8 cellular contexts compared by ENCODE assay signal in the genomic region with DNA sequence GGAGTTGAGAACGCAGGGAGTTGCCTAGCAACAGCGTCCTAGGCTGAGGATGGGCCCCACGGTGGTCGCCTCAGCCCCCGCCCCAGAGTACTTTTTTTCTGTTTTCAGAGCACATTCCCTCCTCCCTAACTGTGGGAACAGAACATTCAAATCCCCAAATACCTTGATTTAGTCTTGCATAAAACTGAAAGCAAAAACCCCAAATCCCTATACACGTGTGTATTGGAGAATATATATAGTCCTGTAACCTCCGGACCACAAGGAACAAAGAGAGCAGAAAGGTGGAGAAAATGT. TPM values are rescaled to one million over a fixed set of nuclear protein-coding genes. Genes with fewer than 3 reads are reported as not detected.
A peak's percentile ranks its signal among the peaks of the same experiment; 100 is the strongest.
DNase-seq lines count a peak whose midpoint lies in the region; ATAC-seq lines count a peak whose summit lies in the region.

No MANE protein-coding gene starts in this region.

- DNase-seq in DMS79 treated with DMSO at 0.1 percent for 48 hours (lab: John Stamatoyannopoulos, UW) (peak; percentile 50), DMS79 (lab: John Stamatoyannopoulos, UW) (no peak), germinal center (ENCODE audit: low spot score) (no peak), KG1 (lab: John Stamatoyannopoulos, UW) (no peak), NCI-H1092 treated with DMSO at 0.1 percent for 48 hours (lab: John Stamatoyannopoulos, UW) (no peak)
- DNase-seq in activated CD4-positive, alpha-beta memory T cell treated with anti-CD3 and anti-CD28 coated beads, Interleukin-2, amount 10 ng/mL, durations not matched to agents 7 days and 5 days: no peak
- no peak for DNase-seq in stimulated activated naive B cell treated with anti-CD40 and anti-IgM and Interleukin-4, amounts not matched to agents 10 μg/mL and 1 μg/mL and 100 μg/mL, for 72 hours

- H3K27ac Mint-ChIP-seq in activated CD4-positive, alpha-beta memory T cell treated with anti-CD3 and anti-CD28 coated beads, Interleukin-2, amount 10 ng/mL, durations not matched to agents 7 days and 5 days: peak overlapping the region; percentile 66
- peak overlapping the region; percentile 95 for H3K27ac Mint-ChIP-seq in stimulated activated naive B cell treated with anti-CD40 and anti-IgM and Interleukin-4, amounts not matched to agents 10 μg/mL and 1 μg/mL and 100 μg/mL, for 72 hours

- POLR2A ChIA-PET in activated CD4-positive, alpha-beta memory T cell treated with anti-CD3 and anti-CD28 coated beads, Interleukin-2, amount 10 ng/mL, durations not matched to agents 7 days and 5 days (lab: Charles Lee): no interaction called here

- H3K4me1 Mint-ChIP-seq in activated CD4-positive, alpha-beta memory T cell treated with anti-CD3 and anti-CD28 coated beads, Interleukin-2, amount 10 ng/mL, durations not matched to agents 7 days and 5 days: peaks cover 35% of the 10 kb centered on the region
- peaks cover 21 to 46% of the 10 kb centered on the region in 2 donors for H3K4me1 Mint-ChIP-seq in stimulated activated naive B cell treated with anti-CD40 and anti-IgM and Interleukin-4, amounts not matched to agents 10 μg/mL and 1 μg/mL and 100 μg/mL, for 72 hours

- H3K9ac ChIP-seq in iPS-15b (ENCODE audit: low read depth, low read length): no peak overlapping the region

- peaks cover 17% of the 10 kb centered on the region for H3K27me3 ChIP-seq in iPS-15b (ENCODE audit: control insufficient read depth, insufficient read depth, low read length)

- no peak for ATAC-seq in stimulated activated naive B cell treated with anti-CD40 and anti-IgM and Interleukin-4, amounts not matched to agents 10 μg/mL and 1 μg/mL and 100 μg/mL, for 72 hours (replicated peaks)

- H3K9me3 ChIP-seq in iPS-15b (ENCODE audit: control insufficient read depth, insufficient read depth, low read length): no peaks in the 10 kb centered on the region

- CTCF ChIA-PET in activated CD4-positive, alpha-beta memory T cell treated with anti-CD3 and anti-CD28 coated beads, Interleukin-2, amount 10 ng/mL, durations not matched to agents 7 days and 5 days (lab: Charles Lee): no interaction called here

- no peaks in the 10 kb centered on the region for H3K27me3 Mint-ChIP-seq in activated CD4-positive, alpha-beta memory T cell treated with anti-CD3 and anti-CD28 coated beads, Interleukin-2, amount 10 ng/mL, durations not matched to agents 7 days and 5 days
- H3K27me3 Mint-ChIP-seq in stimulated activated naive B cell treated with anti-CD40 and anti-IgM and Interleukin-4, amounts not matched to agents 10 μg/mL and 1 μg/mL and 100 μg/mL, for 72 hours: no peaks in the 10 kb centered on the region

- H3K9me3 Mint-ChIP-seq in activated CD4-positive, alpha-beta memory T cell treated with anti-CD3 and anti-CD28 coated beads, Interleukin-2, amount 10 ng/mL, durations not matched to agents 7 days and 5 days: no peaks in the 10 kb centered on the region
- H3K9me3 Mint-ChIP-seq in stimulated activated naive B cell treated with anti-CD40 and anti-IgM and Interleukin-4, amounts not matched to agents 10 μg/mL and 1 μg/mL and 100 μg/mL, for 72 hours: no peaks in the 10 kb centered on the region

- H3K4me3 ChIP-seq in iPS-15b (ENCODE audit: low read depth, low read length): peak overlapping the region; percentile 27

- no peaks in the 10 kb centered on the region for H3K36me3 ChIP-seq in iPS-15b (ENCODE audit: control insufficient read depth, insufficient read depth, low read length)

- peaks cover 3% of the 10 kb centered on the region for H3K4me1 ChIP-seq in iPS-15b (ENCODE audit: control insufficient read depth, insufficient read depth, low read length)

- H3K36me3 Mint-ChIP-seq in activated CD4-positive, alpha-beta memory T cell treated with anti-CD3 and anti-CD28 coated beads, Interleukin-2, amount 10 ng/mL, durations not matched to agents 7 days and 5 days (ENCODE audit: low read depth): peaks cover 6% of the 10 kb centered on the region
- peaks cover 0 to 6% of the 10 kb centered on the region in 2 donors for H3K36me3 Mint-ChIP-seq in stimulated activated naive B cell treated with anti-CD40 and anti-IgM and Interleukin-4, amounts not matched to agents 10 μg/mL and 1 μg/mL and 100 μg/mL, for 72 hours

- peak overlapping the region; percentile 84 for H3K4me3 Mint-ChIP-seq in activated CD4-positive, alpha-beta memory T cell treated with anti-CD3 and anti-CD28 coated beads, Interleukin-2, amount 10 ng/mL, durations not matched to agents 7 days and 5 days
- H3K4me3 Mint-ChIP-seq in stimulated activated naive B cell treated with anti-CD40 and anti-IgM and Interleukin-4, amounts not matched to agents 10 μg/mL and 1 μg/mL and 100 μg/mL, for 72 hours: peak overlapping the region; percentile 89 to 95

RNA-seq across cellular contexts. Expression of a gene that starts 0.3 kb away (rescaled TPM):
- 10 to 100 TPM; 24.6 to 26.3 TPM for total RNA-seq in activated CD4-positive, alpha-beta memory T cell treated with anti-CD3 and anti-CD28 coated beads, Interleukin-2, amount 10 ng/mL, durations not matched to agents 7 days and 5 days

RNA-seq across cellular contexts. Expression of a gene that starts 28.1 kb away (rescaled TPM):
- total RNA-seq in activated CD4-positive, alpha-beta memory T cell treated with anti-CD3 and anti-CD28 coated beads, Interleukin-2, amount 10 ng/mL, durations not matched to agents 7 days and 5 days: under 1 TPM; 0.88 to 0.93 TPM
